In the genomic region with DNA sequence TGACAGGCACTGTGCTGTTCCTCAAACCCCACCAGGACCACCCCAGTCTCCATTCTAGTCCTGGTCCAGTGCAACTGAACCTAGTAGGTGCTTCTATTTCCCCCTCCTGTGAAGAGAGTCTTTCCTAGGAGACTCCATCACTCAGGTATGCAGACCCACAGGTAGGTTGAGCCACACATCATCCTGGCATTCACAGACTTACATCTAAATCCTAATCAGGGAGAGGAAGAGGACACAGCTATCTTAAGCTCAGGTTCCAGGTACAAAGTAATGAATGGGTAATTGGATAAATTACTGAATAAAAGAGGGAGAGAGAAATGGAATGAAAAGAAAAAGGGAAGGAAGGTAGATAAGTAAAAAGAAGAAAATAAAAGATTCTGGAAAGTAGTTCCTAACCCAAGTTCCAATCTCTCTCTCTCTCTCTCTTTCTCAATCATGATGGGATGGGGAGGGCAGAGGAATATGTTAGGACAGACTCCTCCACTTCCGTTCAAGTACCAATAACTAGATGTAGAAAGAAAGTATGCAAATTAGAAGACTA, we compare ENCODE assay signal across 10 cellular contexts.
DNase-seq lines count a peak whose midpoint lies in the region; ATAC-seq, FAIRE-seq and TF ChIP-seq lines count a peak whose summit lies in the region.
"Had no signal": no experiment of that assay in that cellular context is flagged by ENCODE, and none has a peak within 500 bp of the region (broad histone marks: within the 10 kb centered on the region; RNA-seq: fewer than 3 reads in every experiment).

No MANE protein-coding gene starts in this region.

- no peaks in the 10 kb centered on the region for H3K23me2 ChIP-seq in H1 (ENCODE audit: low read depth, low read length)

- H4K20me1 ChIP-seq in PC-9 (ENCODE audit: insufficient read depth) (no peaks in the 10 kb centered on the region), H1 (replicated peaks in 1 of 2; ENCODE audit: control insufficient read depth in 1 of 2, insufficient read depth in 2 of 2, low read length in 2 of 2) (no peaks in the 10 kb centered on the region)

- no peaks in the 10 kb centered on the region for H3K27me3 ChIP-seq in CD4-positive, alpha-beta memory T cell (ENCODE audit: insufficient read depth, low read length)
- no peaks in the 10 kb centered on the region for H3K27me3 ChIP-seq in PC-9 (ENCODE audit: insufficient read depth, low read depth)
- no peaks in the 10 kb centered on the region; a peak in 1 of 7 replicates for H3K27me3 ChIP-seq in H1 (replicated peaks in 1 of 4; ENCODE audit: control insufficient read depth in 3 of 4, extremely low read depth in 1 of 4, insufficient read depth in 3 of 4, low read length in 3 of 4)
- H3K27me3 ChIP-seq in psoas muscle (ENCODE audit: insufficient read depth in 3 of 3, low read length in 2 of 3), result no peaks in the 10 kb centered on the region

- H3K14ac ChIP-seq in H1 (ENCODE audit: insufficient read length), result no peak overlapping the region

- H3K18ac ChIP-seq in H1 (ENCODE audit: extremely low read depth, low read length), result no peak overlapping the region

- no peaks in the 10 kb centered on the region for H3K9me2 ChIP-seq in PC-9 (ENCODE audit: insufficient read depth)

- H3K4ac ChIP-seq in H1 (replicated peaks; ENCODE audit: insufficient read length, low read depth, low read length), result no peak overlapping the region

- H3K36me3 ChIP-seq in CD4-positive, alpha-beta memory T cell (ENCODE audit: insufficient read depth, low read length), result no peaks in the 10 kb centered on the region
- H3K36me3 ChIP-seq in PC-9 (ENCODE audit: low read depth) (no peaks in the 10 kb centered on the region), H1 (ENCODE audit: control insufficient read depth in 2 of 4, insufficient read depth in 4 of 4, low read length in 3 of 4) (no peaks in the 10 kb centered on the region), psoas muscle (ENCODE audit: insufficient read depth in 1 of 2, low read depth in 1 of 2) (no peaks in the 10 kb centered on the region)

- no peak for TF ChIP-seq POLR2A in H1 (IDR thresholded peaks at IDR 0.05; ENCODE audit: control extremely low read depth in 1 of 2, low read depth in 2 of 2, low read length in 2 of 2)

- TF ChIP-seq CTCF in PC-9 (conservative IDR thresholded peaks at IDR 0.05), result no peak
- TF ChIP-seq CTCF in H1 (IDR thresholded peaks at IDR 0.05; ENCODE audit: control extremely low read depth in 1 of 3, insufficient read depth in 1 of 3, low read depth in 1 of 3, low read length in 3 of 3), result no peak
- no peak for TF ChIP-seq CTCF in psoas muscle (IDR thresholded peaks at IDR 0.05)

- no peaks in the 10 kb centered on the region for H3K9me3 Mint-ChIP-seq in CD4-positive, alpha-beta memory T cell

- H3K27ac Mint-ChIP-seq in CD4-positive, alpha-beta memory T cell, result peak overlapping the region in 6 of 7 donors; percentile 6 to 88 (median 66)

- no peak overlapping the region for H3K23ac ChIP-seq in H1 (ENCODE audit: insufficient read length)

- TF ChIP-seq EP300 in H1 (IDR thresholded peaks at IDR 0.05; ENCODE audit: borderline replicate concordance in 1 of 2, low read depth in 2 of 2, low read length in 2 of 2), result no peak

- no peak overlapping the region for H2BK5ac ChIP-seq in H1 (ENCODE audit: low read depth, low read length)

- CTCF ChIA-PET in CD4-positive, alpha-beta memory T cell (lab: Charles Lee; ENCODE audit: partially characterized antibody), result interaction anchor here (1.5 kb wide), 1 partner anchor 248 kb away, joined by 6 read pairs; no protein-coding TSS in a partner anchor
- CTCF ChIA-PET in PC-9 (lab: Charles Lee) (interaction anchor here (1.3 kb wide), 1 partner anchor 24 kb away, joined by 4 read pairs; no protein-coding TSS in a partner anchor), H1 (lab: Charles Lee; ENCODE audit: partially characterized antibody) (interaction anchor here (0.9 to 1.0 kb wide), 2 partner anchors 23 to 248 kb away, joined by 4 read pairs; no protein-coding TSS in a partner anchor)

- intact Hi-C loops in CD4-positive, alpha-beta memory T cell (cut with micrococcal nuclease), result no loop called here
- intact Hi-C loops in PC-9 (cut with micrococcal nuclease; ENCODE audit: unreplicated experiment), result no loop called here
- intact Hi-C loops in psoas muscle (cut with DNase I), result loop anchor here (1.0 to 10.0 kb wide), 2 partner anchors 139 to 140 kb away; a partner anchor contains a TSS

- H2BK12ac ChIP-seq in H1 (ENCODE audit: low read depth, low read length), result no peak overlapping the region

- no peak overlapping the region for H3K4me3 ChIP-seq in CD4-positive, alpha-beta memory T cell (ENCODE audit: low read length in 2 of 2)
- H3K4me3 ChIP-seq in PC-9 (no peak overlapping the region), H1 (ENCODE audit: extremely low read depth in 1 of 4, insufficient read depth in 2 of 4, low read depth in 3 of 4, low read length in 4 of 4) (no peak overlapping the region), psoas muscle (no peak overlapping the region)

- H2AK5ac ChIP-seq in H1 (ENCODE audit: low read depth, low read length), result no peak overlapping the region

- no peak overlapping the region for H4K91ac ChIP-seq in H1 (replicated peaks; ENCODE audit: insufficient read length, low read length)

- TSS peak; percentile 72 for BruUV-seq in PC-9 (replicated peaks; lab: Mats Ljungman, UMichigan)

- POLR2A ChIA-PET in CD4-positive, alpha-beta memory T cell (lab: Charles Lee; ENCODE audit: partially characterized antibody), result no interaction called here
- POLR2A ChIA-PET in PC-9 (lab: Charles Lee; ENCODE audit: unreplicated experiment) (interaction anchor here (0.7 to 1.3 kb wide), 2 partner anchors 25 to 140 kb away, joined by 3 to 12 read pairs; a partner anchor contains a TSS), H1 (lab: Charles Lee; ENCODE audit: partially characterized antibody) (interaction anchor here (0.7 kb wide), 1 partner anchor 169 kb away, joined by 5 read pairs; no protein-coding TSS in a partner anchor)

- H2AFZ ChIP-seq in PC-9 (no peak overlapping the region; the same call in 1 of the 2 replicates), H1 (ENCODE audit: low read length) (0 out of 2 replicates have a peak overlapping the region, but pooled peaks have one; percentile 60)

- H3K4me1 Mint-ChIP-seq in CD4-positive, alpha-beta memory T cell, result peaks cover 7 to 12% (median 10%) of the 10 kb centered on the region in 4 donors

- H4K5ac ChIP-seq in H1 (ENCODE audit: insufficient read length, low read depth, low read length), result no peak overlapping the region

- H3K79me1 ChIP-seq in H1 (ENCODE audit: low read depth, low read length), result no peaks in the 10 kb centered on the region

- H3K79me2 ChIP-seq in PC-9 (ENCODE audit: low read depth) (no peaks in the 10 kb centered on the region), H1 (ENCODE audit: control insufficient read depth in 1 of 2, insufficient read depth in 2 of 2, low read length in 2 of 2) (no peaks in the 10 kb centered on the region)

- peaks cover 0 to 1% of the 10 kb centered on the region in 2 donors for H3K27me3 Mint-ChIP-seq in CD4-positive, alpha-beta memory T cell

- FAIRE-seq in H1 (lab: Jason Lieb, UNC), result no peak

- no peak for ATAC-seq in psoas muscle

- peak overlapping the region in 4 of 8 donors; percentile 8 to 65 (median 27) for H3K4me3 Mint-ChIP-seq in CD4-positive, alpha-beta memory T cell

- H3K36me3 Mint-ChIP-seq in CD4-positive, alpha-beta memory T cell, result no peaks in the 10 kb centered on the region

- peaks cover 28% of the 10 kb centered on the region for H3F3A ChIP-seq in PC-9 (ENCODE audit: insufficient read depth, low read depth)

- WGBS in H1 (ENCODE audit: extremely low coverage in 1 of 2, insufficient coverage in 1 of 2, insufficient read length in 1 of 2, insufficient replicate concordance in 2 of 2, low coverage in 1 of 2, low lambda C conversion rate in 2 of 2, missing lambda C conversion rate in 1 of 2), 2 experiments, result 93% methylated on average over 1 of the region's 1 CpG; no CpG with 5 or more reads in 1 of the 2 experiments
- 10 to 21% (median 13%) methylated on average over 1 of the region's 1 CpG for WGBS in psoas muscle, 3 donors

- DNase-seq in CD4-positive, alpha-beta memory T cell, result no peak
- peak in 1 of 2 experiments; percentile 35 for DNase-seq in PC-9
- no peak for DNase-seq in H1 (ENCODE audit: low read depth in 1 of 2, low spot score in 2 of 2)
- no peak for DNase-seq in psoas muscle
- DNase-seq in superior temporal gyrus (ENCODE audit: extremely low spot score), result no peak
- DNase-seq in GM19238 (ENCODE audit: insufficient read length, low spot score), result no peak
- no peak for DNase-seq in SIG-M5 treated with dmso at 0.1 percent for 504 hours (lab: John Stamatoyannopoulos, UW; ENCODE audit: unreplicated experiment)
- no peak for DNase-seq in stimulated activated CD8-positive, alpha-beta memory T cell treated with anti-CD3 and anti-CD28 coated beads, Interleukin-4, amount 100 ng/mL, for 48 hours
- DNase-seq: activated effector memory CD4-positive, alpha-beta T cell treated with Interleukin-2 at 50 U/mL for 16 hours; NCI-H446 treated with DMSO at 0.1 percent for 48 hours had no signal

- no peak overlapping the region for H3K9ac ChIP-seq in H1 (replicated peaks in 1 of 4; ENCODE audit: extremely low read depth in 1 of 4, low read depth in 3 of 4, low read length in 3 of 4)

- H2BK20ac ChIP-seq in H1 (ENCODE audit: low read length), result no peak overlapping the region

- no peak overlapping the region for H3K27ac ChIP-seq in CD4-positive, alpha-beta memory T cell (ENCODE audit: low read depth, low read length)
- H3K27ac ChIP-seq in PC-9, result peak overlapping the region; percentile 92
- H3K27ac ChIP-seq in H1 (ENCODE audit: low read depth, low read length), result no peak overlapping the region
- peak overlapping the region; percentile 89 for H3K27ac ChIP-seq in psoas muscle

- H2BK15ac ChIP-seq in H1 (ENCODE audit: low read length), result no peak overlapping the region

- H3K4me2 ChIP-seq in PC-9 (peak overlapping the region; percentile 59), H1 (ENCODE audit: insufficient read depth in 1 of 2, low read depth in 2 of 2, low read length in 2 of 2) (no peak overlapping the region)

- no peak overlapping the region for H4K8ac ChIP-seq in H1 (ENCODE audit: extremely low read depth, insufficient read depth, low read length)

- no peak overlapping the region for H2BK120ac ChIP-seq in H1 (replicated peaks; ENCODE audit: low read depth, low read length)

- no peak overlapping the region for H3K56ac ChIP-seq in H1 (replicated peaks; ENCODE audit: insufficient read length, low read depth, low read length)

- peaks cover 12% of the 10 kb centered on the region for H3K4me1 ChIP-seq in CD4-positive, alpha-beta memory T cell (ENCODE audit: insufficient read depth, low read length)
- peaks cover 41% of the 10 kb centered on the region for H3K4me1 ChIP-seq in PC-9 (replicated peaks; ENCODE audit: insufficient read depth)
- H3K4me1 ChIP-seq in H1 (replicated peaks in 1 of 4; ENCODE audit: control insufficient read depth in 3 of 4, insufficient read depth in 4 of 4, low read length in 3 of 4), result peaks cover 0 to 5% (median 0%) of the 10 kb centered on the region in 4 experiments; a peak in 3 of 7 replicates
- peaks cover 34% of the 10 kb centered on the region for H3K4me1 ChIP-seq in psoas muscle

- no peak for TF ChIP-seq RAD21 in H1 (IDR thresholded peaks at IDR 0.05 in 1 of 2, conservative IDR thresholded peaks at IDR 0.05 in 1 of 2; ENCODE audit: low read depth in 2 of 2, low read length in 2 of 2)

- H3K9me3 ChIP-seq in CD4-positive, alpha-beta memory T cell (ENCODE audit: control insufficient read depth in 1 of 2, low read length in 2 of 2), result no peaks in the 10 kb centered on the region
- H3K9me3 ChIP-seq in PC-9 (ENCODE audit: insufficient read depth, low read depth) (0 out of 2 replicates have a peak, but pooled peaks cover 4% of the 10 kb centered on the region), H1 (ENCODE audit: insufficient read depth in 2 of 2, low read depth in 1 of 2, low read length in 1 of 2) (no peaks in the 10 kb centered on the region), psoas muscle (no peaks in the 10 kb centered on the region)

Comparison
In these comparisons a context has a peak if more than half of its experiments do, and no peak if none do; other contexts are left out.
1. H3K27ac ChIP-seq: peak in PC-9 (single experiment) and psoas muscle (single experiment); none in CD4-positive, alpha-beta memory T cell (single experiment) and H1 (single experiment).
2. intact Hi-C loops: an anchor here in psoas muscle (1.0 to 10.0 kb wide); none called in CD4-positive, alpha-beta memory T cell and PC-9.